In genomic region chr5:140113180-140113698, GRCh38 we compare ENCODE assay signal across 1 cellular context.
TF ChIP-seq lines count a peak whose summit lies in the region.

No MANE protein-coding gene starts in this region.

TF ChIP-seq in GM12878, 131 proteins besides CTCF, POLR2A, EP300 and RAD21 (continued from another document):
- TF ChIP-seq, protein P1, sequence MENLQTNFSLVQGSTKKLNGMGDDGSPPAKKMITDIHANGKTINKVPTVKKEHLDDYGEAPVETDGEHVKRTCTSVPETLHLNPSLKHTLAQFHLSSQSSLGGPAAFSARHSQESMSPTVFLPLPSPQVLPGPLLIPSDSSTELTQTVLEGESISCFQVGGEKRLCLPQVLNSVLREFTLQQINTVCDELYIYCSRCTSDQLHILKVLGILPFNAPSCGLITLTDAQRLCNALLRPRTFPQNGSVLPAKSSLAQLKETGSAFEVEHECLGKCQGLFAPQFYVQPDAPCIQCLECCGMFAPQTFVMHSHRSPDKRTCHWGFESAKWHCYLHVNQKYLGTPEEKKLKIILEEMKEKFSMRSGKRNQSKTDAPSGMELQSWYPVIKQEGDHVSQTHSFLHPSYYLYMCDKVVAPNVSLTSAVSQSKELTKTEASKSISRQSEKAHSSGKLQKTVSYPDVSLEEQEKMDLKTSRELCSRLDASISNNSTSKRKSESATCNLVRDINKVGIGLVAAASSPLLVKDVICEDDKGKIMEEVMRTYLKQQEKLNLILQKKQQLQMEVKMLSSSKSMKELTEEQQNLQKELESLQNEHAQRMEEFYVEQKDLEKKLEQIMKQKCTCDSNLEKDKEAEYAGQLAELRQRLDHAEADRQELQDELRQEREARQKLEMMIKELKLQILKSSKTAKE (IDR thresholded peaks at IDR 0.05; ENCODE audit: low read depth, poor library complexity, severe bottlenecking) = no peak
- TF ChIP-seq NBN (IDR thresholded peaks at IDR 0.05) (0 out of 2 replicates have a peak, but pooled peaks have one; percentile 36), RUNX3 (IDR thresholded peaks at IDR 0.05; ENCODE audit: low read length) (peak; percentile 10), NR2C2 (IDR thresholded peaks at IDR 0.05; ENCODE audit: borderline replicate concordance, control insufficient read depth, insufficient read length, low read depth) (no peak), ZBTB40 (IDR thresholded peaks at IDR 0.05; ENCODE audit: borderline replicate concordance) (no peak), JUND (IDR thresholded peaks at IDR 0.05; ENCODE audit: low read depth, low read length) (no peak), RAD51 (IDR thresholded peaks at IDR 0.05) (no peak), BCL3 (IDR thresholded peaks at IDR 0.05; ENCODE audit: borderline replicate concordance, insufficient read depth, low read depth, low read length, poor library complexity, severe bottlenecking) (no peak), LARP7 (IDR thresholded peaks at IDR 0.05) (0 out of 2 replicates have a peak, but pooled peaks have one; percentile 19), SRF (IDR thresholded peaks at IDR 0.05; ENCODE audit: low read depth in 2 of 2, low read length in 2 of 2) (no peak)
TF ChIP-seq in GM12878: peak in this region for 3.
